In the genomic region with DNA sequence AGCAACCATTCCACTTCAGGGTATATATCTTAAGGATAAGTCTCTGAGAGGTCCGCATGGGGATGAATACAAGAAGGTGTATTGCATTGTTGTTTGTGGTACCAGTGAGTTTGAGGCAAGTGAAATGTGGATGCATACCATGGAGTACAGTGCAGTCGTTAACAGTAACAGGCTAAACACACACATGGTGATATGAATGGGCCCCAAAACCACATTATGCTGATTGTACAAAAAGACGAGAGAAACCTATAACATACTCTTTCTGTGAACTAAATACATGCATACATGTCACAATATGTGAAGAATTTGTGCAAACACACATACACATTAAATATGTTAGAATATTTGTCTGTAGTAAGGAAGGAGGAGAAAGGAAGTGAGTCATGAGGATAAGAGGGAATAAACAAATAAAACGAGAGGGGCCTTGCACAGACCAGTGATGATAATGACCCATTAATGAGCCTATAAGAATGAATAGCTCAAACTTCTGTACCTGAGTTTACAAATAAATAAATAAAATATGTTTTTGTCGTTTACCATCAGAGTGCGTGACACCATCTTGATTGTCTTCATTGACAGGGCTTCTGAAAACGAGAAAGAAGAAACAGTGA, we compare ENCODE assay signal across 15 cellular contexts.
A peak's percentile ranks its signal among the peaks of the same experiment; 100 is the strongest.
DNase-seq lines count a peak whose midpoint lies in the region; ATAC-seq lines count a peak whose summit lies in the region.
"Had no signal": no experiment of that assay in that cellular context is flagged by ENCODE, and none has a peak within 500 bp of the region (broad histone marks: within the 10 kb centered on the region; RNA-seq: fewer than 3 reads in every experiment).

No MANE protein-coding gene starts in this region.

- no peaks in the 10 kb centered on the region for H3K27me3 Mint-ChIP-seq in stimulated activated naive CD8-positive, alpha-beta T cell treated with anti-CD3 and anti-CD28 coated beads, Interleukin-15, Interleukin-2, amounts not matched to agents 100 ng/mL and 50 ng/mL, for 24 hours
- no peaks in the 10 kb centered on the region for H3K27me3 Mint-ChIP-seq in central memory CD8-positive, alpha-beta T cell

- H3K27ac Mint-ChIP-seq in stimulated activated naive CD8-positive, alpha-beta T cell treated with anti-CD3 and anti-CD28 coated beads, Interleukin-15, Interleukin-2, amounts not matched to agents 100 ng/mL and 50 ng/mL, for 24 hours, result peak overlapping the region; percentile 49
- peak overlapping the region; percentile 30 for H3K27ac Mint-ChIP-seq in central memory CD8-positive, alpha-beta T cell (ENCODE audit: low read depth)

- H3K9me3 Mint-ChIP-seq in stimulated activated naive CD8-positive, alpha-beta T cell treated with anti-CD3 and anti-CD28 coated beads, Interleukin-15, Interleukin-2, amounts not matched to agents 100 ng/mL and 50 ng/mL, for 24 hours, result no peaks in the 10 kb centered on the region
- no peaks in the 10 kb centered on the region for H3K9me3 Mint-ChIP-seq in central memory CD8-positive, alpha-beta T cell

- DNase-seq in stimulated activated naive CD8-positive, alpha-beta T cell treated with anti-CD3 and anti-CD28 coated beads, Interleukin-15, Interleukin-2, amounts not matched to agents 100 U/mL and 50 U/mL, for 24 hours, result no peak
- DNase-seq in HCEC 1CT, result peak; percentile 40
- DNase-seq in central memory CD8-positive, alpha-beta T cell (ENCODE audit: low spot score in 2 of 2), result no peak
- no peak for DNase-seq in HPDE6-E6E7 (ENCODE audit: extremely low spot score)
- no peak for DNase-seq in NCI-H345 treated with DMSO at 0.1 percent for 48 hours (lab: John Stamatoyannopoulos, UW; ENCODE audit: unreplicated experiment)
- DNase-seq in RPMI8226, result no peak
- DNase-seq: BE2C, MM.1S, NCI-H1105, NCI-H187, NCI-H774, SHP77 had no signal

- peaks cover 36% of the 10 kb centered on the region for H3K4me1 Mint-ChIP-seq in stimulated activated naive CD8-positive, alpha-beta T cell treated with anti-CD3 and anti-CD28 coated beads, Interleukin-15, Interleukin-2, amounts not matched to agents 100 ng/mL and 50 ng/mL, for 24 hours (ENCODE audit: low read depth)
- H3K4me1 Mint-ChIP-seq in central memory CD8-positive, alpha-beta T cell, result peaks cover 19% of the 10 kb centered on the region

- ATAC-seq in stimulated activated naive CD8-positive, alpha-beta T cell treated with anti-CD3 and anti-CD28 coated beads, Interleukin-15, Interleukin-2, amounts not matched to agents 100 U/mL and 50 U/mL, for 24 hours, result no peak
- no peak for ATAC-seq in central memory CD8-positive, alpha-beta T cell (replicated peaks; ENCODE audit: extremely low read depth, poor library complexity, severe bottlenecking)
- ATAC-seq: GM12878, Panc1 had no signal

- no peak overlapping the region for H3K4me3 Mint-ChIP-seq in stimulated activated naive CD8-positive, alpha-beta T cell treated with anti-CD3 and anti-CD28 coated beads, Interleukin-15, Interleukin-2, amounts not matched to agents 100 ng/mL and 50 ng/mL, for 24 hours
- no peak overlapping the region for H3K4me3 Mint-ChIP-seq in central memory CD8-positive, alpha-beta T cell

- peaks cover 21% of the 10 kb centered on the region for H3K36me3 Mint-ChIP-seq in stimulated activated naive CD8-positive, alpha-beta T cell treated with anti-CD3 and anti-CD28 coated beads, Interleukin-15, Interleukin-2, amounts not matched to agents 100 ng/mL and 50 ng/mL, for 24 hours (ENCODE audit: low read depth)
- peaks cover 40% of the 10 kb centered on the region for H3K36me3 Mint-ChIP-seq in central memory CD8-positive, alpha-beta T cell (ENCODE audit: insufficient read depth)
